Comparison of ENCODE assay signal across 1 cellular context in genomic region chr2:105383456-105383855, GRCh38.
TF ChIP-seq lines count a peak whose summit lies in the region.

No MANE protein-coding gene starts in this region.

TF ChIP-seq in K562, 482 proteins besides CTCF, POLR2A, EP300 and RAD21:
- TF ChIP-seq BMI1 (IDR thresholded peaks at IDR 0.05; ENCODE audit: low read length) (no peak), ZNF76 (CRISPR knock-in tag; IDR thresholded peaks at IDR 0.05; ENCODE audit: borderline replicate concordance) (no peak), HNRNPUL1 (IDR thresholded peaks at IDR 0.05; ENCODE audit: low read length) (no peak), SPI1 (IDR thresholded peaks at IDR 0.05; ENCODE audit: borderline replicate concordance, low read depth, low read length) (peak; percentile 4; the same call in 1 of the 2 replicates)
